In the genomic region with DNA sequence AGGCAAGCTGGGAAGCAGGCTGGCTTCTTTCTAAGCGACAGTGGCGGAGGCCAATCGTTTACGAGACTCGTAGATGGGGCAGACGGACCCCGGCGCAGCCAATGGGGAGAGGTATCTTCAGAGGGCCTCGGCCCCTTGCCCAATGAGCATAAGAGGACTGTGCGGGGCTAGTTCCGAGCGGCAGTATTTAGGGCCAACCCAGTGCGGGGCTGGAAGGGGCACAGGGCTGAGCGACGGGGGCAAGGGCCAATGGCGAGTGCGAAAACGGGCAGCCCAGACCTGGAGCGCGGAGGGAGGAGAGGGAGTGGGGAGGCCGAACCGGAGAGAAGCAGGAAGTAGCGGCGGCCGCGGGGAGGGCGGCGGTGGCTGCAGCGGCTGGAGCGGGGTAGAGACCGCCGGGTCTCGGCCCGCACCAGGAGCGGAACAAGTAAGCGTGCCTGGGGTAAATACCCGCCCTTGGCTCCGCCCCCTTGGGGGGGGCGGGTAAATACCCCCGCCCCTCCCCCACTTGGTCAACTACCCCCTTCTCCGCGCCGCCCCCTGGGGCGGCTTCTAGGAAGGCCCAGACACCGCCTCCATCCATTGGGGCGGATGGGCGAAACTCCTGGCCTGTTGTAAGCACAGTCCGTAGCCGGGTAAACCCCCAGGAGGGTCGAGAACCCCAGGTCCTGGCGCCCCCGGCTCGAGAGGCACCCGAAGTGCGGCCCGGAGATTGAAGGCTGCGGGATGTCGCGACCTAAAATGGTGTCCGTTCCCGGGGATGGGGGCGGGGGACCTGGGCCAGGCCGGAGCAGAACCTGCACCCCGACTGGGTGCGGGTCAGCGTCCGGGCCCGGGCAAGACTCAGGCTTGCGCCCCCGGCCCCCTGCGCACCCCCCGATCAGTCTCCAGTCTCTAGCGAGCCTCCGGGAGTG, we compare ENCODE assay signal across 8 cellular contexts. TPM values are rescaled to one million over a fixed set of nuclear protein-coding genes. Genes with fewer than 3 reads are reported as not detected.
DNase-seq lines count a peak whose midpoint lies in the region; ATAC-seq and TF ChIP-seq lines count a peak whose summit lies in the region.

Gene ZNF687, plus strand, starts transcription at position 331 of the 914 bp plus-strand sequence. CDS start 3,993 bp downstream, outside the sequence.

- intact Hi-C loops in mammary epithelial cell (cut with micrococcal nuclease), result loop anchor here (1.0 kb wide), 7 partner anchors 28 to 554 kb away; partner anchors contain the start of genes PI4KB, PIP5K1A, PSMB4 and PSMD4

- dilution Hi-C loops in mammary epithelial cell (cut with HindIII; ENCODE audit: low sequenced_read_pairs), result loop anchor here (5.0 kb wide), 1 partner anchor 40 kb away; no protein-coding TSS in a partner anchor

- POLR2A ChIA-PET in AG04449 (lab: Yijun Ruan, JAX), result interaction anchor here (0.6 to 3.0 kb wide), 14 partner anchors 11 to 627 kb away, joined by 3 to 24 read pairs (median 4); partner anchors contain the start of genes PI4KB, PSMB4, PSMD4 and THEM4

- peak within 1 kb of the TSS; percentile 97 for H3K4me3 ChIP-seq in AG04449 (ENCODE audit: low read depth, low read length)
- peak within 1 kb of the TSS; percentile 67 for H3K4me3 ChIP-seq in WERI-Rb-1 (ENCODE audit: low read depth, low read length)
- H3K4me3 ChIP-seq in mammary epithelial cell (replicated peaks in 1 of 3; ENCODE audit: insufficient read depth in 1 of 3, low read depth in 2 of 3, low read length in 3 of 3), result peak within 1 kb of the TSS; percentile 75 to 86 (median 85)
- H3K4me3 ChIP-seq in iPS-18c (ENCODE audit: insufficient read depth, low read depth, low read length), result peak within 1 kb of the TSS; percentile 88
- H3K4me3 ChIP-seq in skeletal muscle tissue (ENCODE audit: low read length in 3 of 3), result peak within 1 kb of the TSS; percentile 79 to 100 (median 80)

- ATAC-seq in GM18873 (IDR thresholded peaks at IDR 0.05; ENCODE audit: low FRiP score, unreplicated experiment) (peak; percentile 86), HG03139 (IDR thresholded peaks at IDR 0.05; ENCODE audit: unreplicated experiment) (peak; percentile 82)

- H2AFZ ChIP-seq in mammary epithelial cell (ENCODE audit: low read depth, low read length), result peak within 1 kb of the TSS; percentile 98

- peak within 1 kb of the TSS; percentile 97 for H3K9ac ChIP-seq in mammary epithelial cell (ENCODE audit: insufficient read depth, low read length)
- peak within 1 kb of the TSS; percentile 89 to 96 (median 90) for H3K9ac ChIP-seq in skeletal muscle tissue (ENCODE audit: low read depth in 1 of 3, low read length in 3 of 3)

- H4K20me1 ChIP-seq in mammary epithelial cell (ENCODE audit: insufficient read depth, low read length), result no peaks in the 10 kb centered on the region

- TF ChIP-seq CTCF in AG04449 (IDR thresholded peaks at IDR 0.05; ENCODE audit: insufficient read depth, low read length, missing control alignments) (no peak), WERI-Rb-1 (IDR thresholded peaks at IDR 0.05; ENCODE audit: low read depth, low read length) (no peak), mammary epithelial cell (conservative IDR thresholded peaks at IDR 0.05 in 1 of 2, IDR thresholded peaks at IDR 0.05 in 1 of 2; ENCODE audit: extremely low read depth in 1 of 2, insufficient read depth in 1 of 2, low read depth in 1 of 2, low read length in 2 of 2) (no peak)

- BruUV-seq in mammary epithelial cell (replicated peaks; lab: Mats Ljungman, UMichigan), result no TSS peak

- in situ Hi-C loops in mammary epithelial cell (cut with MboI; ENCODE audit: low sequenced_read_pairs in 2 of 2), result no loop called here

- CTCF ChIA-PET in AG04449 (lab: Yijun Ruan, JAX) (interaction anchor here (0.7 to 7.7 kb wide), 12 partner anchors 10 to 452 kb away, joined by 3 to 57 read pairs (median 5); no protein-coding TSS in a partner anchor), mammary epithelial cell (lab: Charles Lee; ENCODE audit: low non-redundant PET) (interaction anchor here (1.0 kb wide), 1 partner anchor 58 kb away, joined by 6 read pairs; no protein-coding TSS in a partner anchor)

- H3K36me3 ChIP-seq in WERI-Rb-1 (peaks cover 49% of the 10 kb centered on the region), mammary epithelial cell (ENCODE audit: insufficient read depth, low read length) (peaks cover 5% of the 10 kb centered on the region), skeletal muscle tissue (ENCODE audit: control insufficient read depth in 3 of 3, insufficient read depth in 3 of 3, low read length in 3 of 3) (peaks cover 14 to 22% (median 15%) of the 10 kb centered on the region in 3 donors)

- peak within 1 kb of the TSS; percentile 100 for H3K27ac ChIP-seq in WERI-Rb-1
- H3K27ac ChIP-seq in mammary epithelial cell (ENCODE audit: insufficient read depth, low read depth, low read length), result peak within 1 kb of the TSS; percentile 97
- H3K27ac ChIP-seq in skeletal muscle tissue (ENCODE audit: low read depth, low read length), result peak within 1 kb of the TSS; percentile 98

- DNase-seq in AG04449 (ENCODE audit: low read depth, low spot score) (peak; percentile 100), NCI-H2227 (lab: John Stamatoyannopoulos, UW; ENCODE audit: unreplicated experiment) (peak; percentile 100), WERI-Rb-1 (peak; percentile 100), mammary epithelial cell (peak; percentile 100)

- peaks cover 38% of the 10 kb centered on the region for H3K79me2 ChIP-seq in mammary epithelial cell (ENCODE audit: insufficient read depth, low read length)

- 1% methylated on average over 16 of the region's 74 CpGs for WGBS in mammary epithelial cell (ENCODE audit: low coverage, missing lambda C conversion rate)

- peaks cover 16% of the 10 kb centered on the region for H3K4me1 ChIP-seq in mammary epithelial cell (ENCODE audit: insufficient read depth, low read length)
- peaks cover 15 to 36% (median 24%) of the 10 kb centered on the region in 3 donors for H3K4me1 ChIP-seq in skeletal muscle tissue (ENCODE audit: control insufficient read depth in 3 of 3, insufficient read depth in 3 of 3, low read length in 3 of 3)

- peak within 1 kb of the TSS; percentile 99 for H3K4me2 ChIP-seq in mammary epithelial cell (ENCODE audit: insufficient read depth, low read depth, low read length)

- H3K27me3 ChIP-seq in WERI-Rb-1 (ENCODE audit: insufficient read depth, low read depth, severe bottlenecking) (no peaks in the 10 kb centered on the region), mammary epithelial cell (ENCODE audit: insufficient read depth, low read length) (no peaks in the 10 kb centered on the region), skeletal muscle tissue (ENCODE audit: control insufficient read depth in 3 of 3, insufficient read depth in 3 of 3, low read length in 3 of 3) (no peaks in the 10 kb centered on the region)

- no peaks in the 10 kb centered on the region for H3K9me3 ChIP-seq in WERI-Rb-1 (ENCODE audit: severe bottlenecking)
- H3K9me3 ChIP-seq in mammary epithelial cell (replicated peaks; ENCODE audit: insufficient read depth, low read length), result no peaks in the 10 kb centered on the region
- H3K9me3 ChIP-seq in iPS-18c (ENCODE audit: control insufficient read depth, insufficient read depth, low read length), result no peaks in the 10 kb centered on the region
- H3K9me3 ChIP-seq in skeletal muscle tissue (ENCODE audit: control insufficient read depth in 3 of 3, low read length in 3 of 3), result no peaks in the 10 kb centered on the region

RNA-seq across cellular contexts. Expression of gene ZNF687, which starts in this region (rescaled TPM):
- total RNA-seq in mammary epithelial cell, result 10 to 100 TPM; 17.7 to 23.3 TPM
- 11.5 TPM for polyA plus RNA-seq in mammary epithelial cell
- polyA minus RNA-seq in mammary epithelial cell, result 22.0 TPM
- 5.7 TPM for total RNA-seq in skeletal muscle tissue

Comparison
In these comparisons a context has a peak if more than half of its experiments do, and no peak if none do; other contexts are left out.
1. Peak in every context shown above with its lines: DNase-seq, ATAC-seq, H3K4me3 ChIP-seq and H3K27ac ChIP-seq.